1 cellular context compared by ENCODE assay signal in the genomic region with DNA sequence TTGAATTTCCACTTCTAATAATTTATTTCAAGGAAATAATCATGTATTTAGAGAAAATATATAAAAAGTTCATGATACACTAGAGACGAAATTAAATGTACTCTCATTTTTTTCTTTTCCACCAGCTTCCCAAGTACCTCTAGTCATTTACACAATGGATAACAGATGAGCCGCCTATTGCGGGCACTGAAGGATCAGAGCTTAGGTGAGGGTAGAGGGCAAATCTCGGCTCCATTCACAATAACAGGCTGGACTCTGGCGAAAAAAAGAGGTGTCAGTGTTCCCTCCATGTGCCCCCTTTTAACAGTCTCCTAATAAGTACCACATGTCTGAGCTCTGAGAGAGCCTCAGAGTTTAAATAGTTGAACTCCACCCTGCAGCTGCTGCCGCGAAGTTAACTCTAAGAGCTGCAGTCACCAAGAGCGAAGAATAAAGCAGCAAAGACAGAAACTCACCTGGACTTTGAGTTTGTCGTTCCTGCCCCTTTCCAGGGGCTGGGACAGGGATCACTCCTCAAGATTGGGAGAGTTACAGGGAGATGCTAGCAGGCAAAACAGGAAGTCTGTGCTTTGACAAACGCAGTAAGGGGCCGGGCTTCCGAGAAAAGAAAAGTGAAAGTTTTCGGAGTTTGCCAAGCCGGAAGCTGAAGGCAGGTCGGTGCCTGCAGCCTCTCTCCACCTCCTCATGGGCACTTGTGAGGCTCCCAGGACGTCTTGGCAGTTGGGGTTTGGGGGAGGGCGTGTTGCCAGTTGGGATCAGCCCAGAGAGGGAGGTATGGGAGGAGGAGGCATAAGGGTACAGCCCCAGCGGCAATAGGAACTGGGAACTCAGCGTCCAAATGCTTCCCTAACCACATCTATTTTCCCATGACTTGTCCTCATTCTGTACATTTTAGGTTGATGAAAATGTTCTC.
TF ChIP-seq lines count a peak whose summit lies in the region.

Gene SP110 (minus strand): TSS at position 566 of the 913 bp plus-strand sequence. CDS start 3,057 bp downstream, outside the sequence.

TF ChIP-seq in HepG2, 621 proteins besides CTCF, POLR2A, EP300 and RAD21 (continued from another document and continues in another):
- TF ChIP-seq, protein P1, sequence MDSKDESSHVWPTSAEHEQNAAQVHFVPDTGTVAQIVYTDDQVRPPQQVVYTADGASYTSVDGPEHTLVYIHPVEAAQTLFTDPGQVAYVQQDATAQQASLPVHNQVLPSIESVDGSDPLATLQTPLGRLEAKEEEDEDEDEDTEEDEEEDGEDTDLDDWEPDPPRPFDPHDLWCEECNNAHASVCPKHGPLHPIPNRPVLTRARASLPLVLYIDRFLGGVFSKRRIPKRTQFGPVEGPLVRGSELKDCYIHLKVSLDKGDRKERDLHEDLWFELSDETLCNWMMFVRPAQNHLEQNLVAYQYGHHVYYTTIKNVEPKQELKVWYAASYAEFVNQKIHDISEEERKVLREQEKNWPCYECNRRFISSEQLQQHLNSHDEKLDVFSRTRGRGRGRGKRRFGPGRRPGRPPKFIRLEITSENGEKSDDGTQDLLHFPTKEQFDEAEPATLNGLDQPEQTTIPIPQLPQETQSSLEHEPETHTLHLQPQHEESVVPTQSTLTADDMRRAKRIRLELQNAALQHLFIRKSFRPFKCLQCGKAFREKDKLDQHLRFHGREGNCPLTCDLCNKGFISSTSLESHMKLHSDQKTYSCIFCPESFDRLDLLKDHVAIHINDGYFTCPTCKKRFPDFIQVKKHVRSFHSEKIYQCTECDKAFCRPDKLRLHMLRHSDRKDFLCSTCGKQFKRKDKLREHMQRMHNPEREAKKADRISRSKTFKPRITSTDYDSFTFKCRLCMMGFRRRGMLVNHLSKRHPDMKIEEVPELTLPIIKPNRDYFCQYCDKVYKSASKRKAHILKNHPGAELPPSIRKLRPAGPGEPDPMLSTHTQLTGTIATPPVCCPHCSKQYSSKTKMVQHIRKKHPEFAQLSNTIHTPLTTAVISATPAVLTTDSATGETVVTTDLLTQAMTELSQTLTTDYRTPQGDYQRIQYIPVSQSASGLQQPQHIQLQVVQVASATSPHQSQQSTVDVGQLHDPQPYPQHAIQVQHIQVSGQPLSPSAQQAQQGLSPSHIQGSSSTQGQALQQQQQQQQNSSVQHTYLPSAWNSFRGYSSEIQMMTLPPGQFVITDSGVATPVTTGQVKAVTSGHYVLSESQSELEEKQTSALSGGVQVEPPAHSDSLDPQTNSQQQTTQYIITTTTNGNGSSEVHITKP (CRISPR knock-in tag; IDR thresholded peaks at IDR 0.05; ENCODE audit: low read depth) = no peak
- no peak for TF ChIP-seq ZNF576 (CRISPR knock-in tag; IDR thresholded peaks at IDR 0.05)
- peak; percentile 14 for TF ChIP-seq ZNF781 (CRISPR knock-in tag; IDR thresholded peaks at IDR 0.05; ENCODE audit: borderline replicate concordance, not compliant biosample characterization)
- TF ChIP-seq ZNF121 (CRISPR knock-in tag; IDR thresholded peaks at IDR 0.05) = no peak
- TF ChIP-seq MLLT10 (CRISPR knock-in tag; IDR thresholded peaks at IDR 0.05) = no peak
- TF ChIP-seq, protein P2, sequence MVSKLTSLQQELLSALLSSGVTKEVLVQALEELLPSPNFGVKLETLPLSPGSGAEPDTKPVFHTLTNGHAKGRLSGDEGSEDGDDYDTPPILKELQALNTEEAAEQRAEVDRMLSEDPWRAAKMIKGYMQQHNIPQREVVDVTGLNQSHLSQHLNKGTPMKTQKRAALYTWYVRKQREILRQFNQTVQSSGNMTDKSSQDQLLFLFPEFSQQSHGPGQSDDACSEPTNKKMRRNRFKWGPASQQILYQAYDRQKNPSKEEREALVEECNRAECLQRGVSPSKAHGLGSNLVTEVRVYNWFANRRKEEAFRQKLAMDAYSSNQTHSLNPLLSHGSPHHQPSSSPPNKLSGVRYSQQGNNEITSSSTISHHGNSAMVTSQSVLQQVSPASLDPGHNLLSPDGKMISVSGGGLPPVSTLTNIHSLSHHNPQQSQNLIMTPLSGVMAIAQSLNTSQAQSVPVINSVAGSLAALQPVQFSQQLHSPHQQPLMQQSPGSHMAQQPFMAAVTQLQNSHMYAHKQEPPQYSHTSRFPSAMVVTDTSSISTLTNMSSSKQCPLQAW (CRISPR knock-in tag; IDR thresholded peaks at IDR 0.05) = peak; percentile 61; the same call in 1 of the 2 replicates
- no peak for TF ChIP-seq HOXA7 (CRISPR knock-in tag; IDR thresholded peaks at IDR 0.05)
- no peak for TF ChIP-seq ARNT2 (CRISPR knock-in tag; IDR thresholded peaks at IDR 0.05; ENCODE audit: low read depth)
- TF ChIP-seq RBM39 (IDR thresholded peaks at IDR 0.05; ENCODE audit: low read depth, low read length, poor library complexity, severe bottlenecking) = no peak
- TF ChIP-seq ZFP90 (CRISPR knock-in tag; IDR thresholded peaks at IDR 0.05; ENCODE audit: borderline replicate concordance) = no peak
- no peak for TF ChIP-seq ZNF207 (IDR thresholded peaks at IDR 0.05; ENCODE audit: borderline replicate concordance)
- no peak for TF ChIP-seq ISX (CRISPR knock-in tag; conservative IDR thresholded peaks at IDR 0.05)
- TF ChIP-seq ZNF788 (CRISPR knock-in tag; IDR thresholded peaks at IDR 0.05; ENCODE audit: borderline replicate concordance) = no peak; the same call in 1 of the 2 replicates
- TF ChIP-seq NR2F2 (IDR thresholded peaks at IDR 0.05; ENCODE audit: borderline replicate concordance, low read depth) = no peak
- 0 out of 2 replicates have a peak, but pooled peaks have one; percentile 69 for TF ChIP-seq SP140L (CRISPR knock-in tag; IDR thresholded peaks at IDR 0.05; ENCODE audit: borderline replicate concordance)
- TF ChIP-seq KAT7 (CRISPR knock-in tag; IDR thresholded peaks at IDR 0.05; ENCODE audit: borderline replicate concordance) = no peak
- peak; percentile 79; the same call in 1 of the 2 replicates for TF ChIP-seq ZNF350 (CRISPR knock-in tag; IDR thresholded peaks at IDR 0.05; ENCODE audit: borderline replicate concordance, low read depth)
- TF ChIP-seq, protein P3, sequence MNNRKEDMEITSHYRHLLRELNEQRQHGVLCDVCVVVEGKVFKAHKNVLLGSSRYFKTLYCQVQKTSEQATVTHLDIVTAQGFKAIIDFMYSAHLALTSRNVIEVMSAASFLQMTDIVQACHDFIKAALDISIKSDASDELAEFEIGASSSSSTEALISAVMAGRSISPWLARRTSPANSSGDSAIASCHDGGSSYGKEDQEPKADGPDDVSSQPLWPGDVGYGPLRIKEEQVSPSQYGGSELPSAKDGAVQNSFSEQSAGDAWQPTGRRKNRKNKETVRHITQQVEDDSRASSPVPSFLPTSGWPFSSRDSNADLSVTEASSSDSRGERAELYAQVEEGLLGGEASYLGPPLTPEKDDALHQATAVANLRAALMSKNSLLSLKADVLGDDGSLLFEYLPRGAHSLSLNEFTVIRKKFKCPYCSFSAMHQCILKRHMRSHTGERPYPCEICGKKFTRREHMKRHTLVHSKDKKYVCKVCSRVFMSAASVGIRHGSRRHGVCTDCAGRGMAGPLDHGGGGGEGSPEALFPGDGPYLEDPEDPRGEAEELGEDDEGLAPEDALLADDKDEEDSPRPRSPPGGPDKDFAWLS (CRISPR knock-in tag; IDR thresholded peaks at IDR 0.05; ENCODE audit: borderline replicate concordance) = no peak
- TF ChIP-seq CCDC6 (CRISPR knock-in tag; IDR thresholded peaks at IDR 0.05) = no peak
- TF ChIP-seq ZNF432 (CRISPR knock-in tag; IDR thresholded peaks at IDR 0.05; ENCODE audit: borderline replicate concordance) = no peak
- TF ChIP-seq, protein P4, sequence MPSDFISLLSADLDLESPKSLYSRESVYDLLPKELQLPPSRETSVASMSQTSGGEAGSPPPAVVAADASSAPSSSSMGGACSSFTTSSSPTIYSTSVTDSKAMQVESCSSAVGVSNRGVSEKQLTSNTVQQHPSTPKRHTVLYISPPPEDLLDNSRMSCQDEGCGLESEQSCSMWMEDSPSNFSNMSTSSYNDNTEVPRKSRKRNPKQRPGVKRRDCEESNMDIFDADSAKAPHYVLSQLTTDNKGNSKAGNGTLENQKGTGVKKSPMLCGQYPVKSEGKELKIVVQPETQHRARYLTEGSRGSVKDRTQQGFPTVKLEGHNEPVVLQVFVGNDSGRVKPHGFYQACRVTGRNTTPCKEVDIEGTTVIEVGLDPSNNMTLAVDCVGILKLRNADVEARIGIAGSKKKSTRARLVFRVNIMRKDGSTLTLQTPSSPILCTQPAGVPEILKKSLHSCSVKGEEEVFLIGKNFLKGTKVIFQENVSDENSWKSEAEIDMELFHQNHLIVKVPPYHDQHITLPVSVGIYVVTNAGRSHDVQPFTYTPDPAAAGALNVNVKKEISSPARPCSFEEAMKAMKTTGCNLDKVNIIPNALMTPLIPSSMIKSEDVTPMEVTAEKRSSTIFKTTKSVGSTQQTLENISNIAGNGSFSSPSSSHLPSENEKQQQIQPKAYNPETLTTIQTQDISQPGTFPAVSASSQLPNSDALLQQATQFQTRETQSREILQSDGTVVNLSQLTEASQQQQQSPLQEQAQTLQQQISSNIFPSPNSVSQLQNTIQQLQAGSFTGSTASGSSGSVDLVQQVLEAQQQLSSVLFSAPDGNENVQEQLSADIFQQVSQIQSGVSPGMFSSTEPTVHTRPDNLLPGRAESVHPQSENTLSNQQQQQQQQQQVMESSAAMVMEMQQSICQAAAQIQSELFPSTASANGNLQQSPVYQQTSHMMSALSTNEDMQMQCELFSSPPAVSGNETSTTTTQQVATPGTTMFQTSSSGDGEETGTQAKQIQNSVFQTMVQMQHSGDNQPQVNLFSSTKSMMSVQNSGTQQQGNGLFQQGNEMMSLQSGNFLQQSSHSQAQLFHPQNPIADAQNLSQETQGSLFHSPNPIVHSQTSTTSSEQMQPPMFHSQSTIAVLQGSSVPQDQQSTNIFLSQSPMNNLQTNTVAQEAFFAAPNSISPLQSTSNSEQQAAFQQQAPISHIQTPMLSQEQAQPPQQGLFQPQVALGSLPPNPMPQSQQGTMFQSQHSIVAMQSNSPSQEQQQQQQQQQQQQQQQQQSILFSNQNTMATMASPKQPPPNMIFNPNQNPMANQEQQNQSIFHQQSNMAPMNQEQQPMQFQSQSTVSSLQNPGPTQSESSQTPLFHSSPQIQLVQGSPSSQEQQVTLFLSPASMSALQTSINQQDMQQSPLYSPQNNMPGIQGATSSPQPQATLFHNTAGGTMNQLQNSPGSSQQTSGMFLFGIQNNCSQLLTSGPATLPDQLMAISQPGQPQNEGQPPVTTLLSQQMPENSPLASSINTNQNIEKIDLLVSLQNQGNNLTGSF (CRISPR knock-in tag; IDR thresholded peaks at IDR 0.05) = no peak
- TF ChIP-seq THAP8 (CRISPR knock-in tag; IDR thresholded peaks at IDR 0.05; ENCODE audit: borderline replicate concordance) = no peak
- 0 out of 2 replicates have a peak, but pooled peaks have one; percentile 35 for TF ChIP-seq ZXDC (CRISPR knock-in tag; IDR thresholded peaks at IDR 0.05)
- TF ChIP-seq MEIS2 (CRISPR knock-in tag; IDR thresholded peaks at IDR 0.05) = no peak
- TF ChIP-seq ZNF512B (CRISPR knock-in tag; IDR thresholded peaks at IDR 0.05; ENCODE audit: borderline replicate concordance) = no peak; the same call in 1 of the 2 replicates
- TF ChIP-seq TCF7 (IDR thresholded peaks at IDR 0.05; ENCODE audit: low read depth) = no peak
- no peak for TF ChIP-seq ZNF614 (CRISPR knock-in tag; IDR thresholded peaks at IDR 0.05; ENCODE audit: borderline replicate concordance)
- TF ChIP-seq ZNF333 (CRISPR knock-in tag; IDR thresholded peaks at IDR 0.05; ENCODE audit: borderline replicate concordance) = no peak
